ENCODE assay signal across 22 cellular contexts in the genomic region with DNA sequence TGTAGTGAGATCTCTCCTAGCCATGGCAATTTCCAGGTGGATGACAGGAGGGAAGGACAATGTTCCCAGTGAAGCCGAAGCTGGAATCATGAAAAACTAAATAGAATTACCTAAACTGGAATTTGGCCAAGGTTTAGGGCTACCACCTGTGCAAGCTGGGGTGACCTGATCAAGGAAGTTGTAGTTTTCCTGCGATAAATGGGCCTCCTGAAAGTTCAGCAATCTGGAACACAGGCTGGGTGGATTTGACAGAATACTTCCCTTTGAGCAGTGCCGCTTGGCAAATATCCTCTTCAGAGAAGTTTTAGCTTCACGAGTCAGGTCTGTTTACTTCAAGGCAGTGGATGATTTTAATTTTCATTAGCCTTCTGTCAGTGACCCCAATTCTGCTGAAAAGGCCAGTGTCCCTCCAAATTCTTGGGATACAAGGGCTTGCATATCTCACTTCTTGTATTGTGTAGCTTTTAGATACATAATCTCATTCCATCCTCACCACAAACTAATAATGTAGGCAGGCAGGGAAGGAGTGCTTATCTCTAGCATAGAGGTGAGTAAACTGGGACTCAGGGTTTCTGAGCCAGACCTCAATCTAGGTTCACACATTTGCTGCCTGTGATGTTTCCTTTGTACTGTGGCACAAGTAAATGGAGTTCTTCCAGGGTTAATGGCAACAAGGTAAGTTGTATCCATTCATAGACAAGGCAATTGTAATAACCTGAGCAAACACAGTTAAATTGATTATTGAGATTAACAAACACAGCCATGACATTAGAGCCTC.
"Had no signal": no experiment of that assay in that cellular context is flagged by ENCODE, and none has a peak within 500 bp of the region (broad histone marks: within the 10 kb centered on the region; RNA-seq: fewer than 3 reads in every experiment).

No MANE protein-coding gene starts in this region.

- H3K9me3 ChIP-seq: sigmoid colon, upper lobe of left lung had no signal

- H3K27me3 Mint-ChIP-seq: activated CD4-positive, alpha-beta T cell treated with anti-CD3 and anti-CD28 coated beads, Interleukin-2, amount 10 ng/mL, durations not matched to agents 7 days and 5 days; memory B cell had no signal

- ATAC-seq: activated CD8-positive, alpha-beta T cell treated with anti-CD3 and anti-CD28 coated beads for 36 hours; esophagus mucosa; naive thymus-derived CD4-positive, alpha-beta T cell had no signal

- H3K4me1 ChIP-seq: upper lobe of left lung had no signal

- H3K36me3 ChIP-seq: brain microvascular endothelial cell, sigmoid colon, upper lobe of left lung had no signal

- H3K27ac ChIP-seq: brain microvascular endothelial cell, sigmoid colon, upper lobe of left lung, VCaP had no signal

- H3K4me3 Mint-ChIP-seq: activated CD4-positive, alpha-beta T cell treated with anti-CD3 and anti-CD28 coated beads, Interleukin-2, amount 10 ng/mL, durations not matched to agents 7 days and 5 days; activated CD8-positive, alpha-beta T cell treated with anti-CD3 and anti-CD28 coated beads for 36 hours; activated naive CD4-positive, alpha-beta T cell treated with anti-CD3 and anti-CD28 coated beads, Interleukin-2, amount 50 U/mL, for 24 hours; memory B cell; naive thymus-derived CD4-positive, alpha-beta T cell; T-helper 2 cell treated with Interferon-gamma antibody and Interleukin-4, amounts not matched to agents 5 μg/mL and 100 μg/mL, for 36 hours had no signal

- H3K27me3 ChIP-seq: brain microvascular endothelial cell, sigmoid colon, upper lobe of left lung had no signal

- H3K36me3 Mint-ChIP-seq: activated naive CD4-positive, alpha-beta T cell treated with anti-CD3 and anti-CD28 coated beads, Interleukin-2, amount 50 U/mL, for 24 hours; memory B cell; naive thymus-derived CD4-positive, alpha-beta T cell had no signal

- H3K4me3 ChIP-seq: sigmoid colon, smooth muscle cell, upper lobe of left lung had no signal

- DNase-seq: activated CD4-positive, alpha-beta T cell treated with anti-CD3 and anti-CD28 coated beads, Interleukin-2, amount 10 ng/mL, durations not matched to agents 7 days and 5 days; activated CD4-positive, CD25-positive, alpha-beta regulatory T cell treated with anti-CD3 and anti-CD28 coated beads, Interleukin-2, amount 50 U/mL, for 72 hours; activated CD8-positive, alpha-beta T cell treated with anti-CD3 and anti-CD28 coated beads for 36 hours; activated gamma-delta T cell treated with Interleukin-2 at 50 U/mL for 16 hours; activated T-cell treated with anti-CD3 and anti-CD28 coated beads, Interleukin-2, amount 50 U/mL, for 1 hour; anterior cingulate cortex; brain microvascular endothelial cell; central memory CD4-positive, alpha-beta T cell; effector memory CD4-positive, alpha-beta T cell; hippocampal formation; naive thymus-derived CD4-positive, alpha-beta T cell; retina; sigmoid colon; stimulated activated CD4-positive, alpha-beta T cell treated with anti-CD3 and anti-CD28 coated beads, Interleukin-4, amount 100 ng/mL, for 1 hour; stimulated activated naive CD4-positive, alpha-beta T cell; upper lobe of left lung had no signal

- H3K27ac Mint-ChIP-seq: activated CD4-positive, alpha-beta T cell treated with anti-CD3 and anti-CD28 coated beads, Interleukin-2, amount 10 ng/mL, durations not matched to agents 7 days and 5 days; activated CD8-positive, alpha-beta T cell treated with anti-CD3 and anti-CD28 coated beads for 36 hours; activated naive CD4-positive, alpha-beta T cell treated with anti-CD3 and anti-CD28 coated beads, Interleukin-2, amount 50 U/mL, for 24 hours; memory B cell; naive thymus-derived CD4-positive, alpha-beta T cell; T-helper 2 cell treated with Interferon-gamma antibody and Interleukin-4, amounts not matched to agents 5 μg/mL and 100 μg/mL, for 36 hours had no signal

- H3K9me3 Mint-ChIP-seq: activated CD4-positive, alpha-beta T cell treated with anti-CD3 and anti-CD28 coated beads, Interleukin-2, amount 10 ng/mL, durations not matched to agents 7 days and 5 days; memory B cell had no signal

- H3K4me1 Mint-ChIP-seq: activated CD4-positive, alpha-beta T cell treated with anti-CD3 and anti-CD28 coated beads, Interleukin-2, amount 10 ng/mL, durations not matched to agents 7 days and 5 days; activated naive CD4-positive, alpha-beta T cell treated with anti-CD3 and anti-CD28 coated beads, Interleukin-2, amount 50 U/mL, for 24 hours; memory B cell; naive thymus-derived CD4-positive, alpha-beta T cell had no signal
